ENCODE assay signal across 8 cellular contexts in genomic region chr20:53736757-53737403, GRCh38.
A peak's percentile ranks its signal among the peaks of the same experiment; 100 is the strongest.
DNase-seq lines count a peak whose midpoint lies in the region; ATAC-seq, FAIRE-seq and TF ChIP-seq lines count a peak whose summit lies in the region.

No MANE protein-coding gene starts in this region.

- DNase-seq in GM18507 (ENCODE audit: extremely low spot score, insufficient read length, low read depth), result no peak
- peak; percentile 51 for DNase-seq in LHCN-M2 (ENCODE audit: low read depth)
- peak; percentile 51 for DNase-seq in activated CD8-positive, alpha-beta T cell treated with anti-CD3 and anti-CD28 coated beads for 36 hours
- no peak for DNase-seq in suprapubic skin (ENCODE audit: low spot score in 2 of 2)
- no peak for DNase-seq in A172 (ENCODE audit: low spot score)

- H3K36me3 ChIP-seq in iPS-15b (ENCODE audit: control insufficient read depth, insufficient read depth, low read length) (no peaks in the 10 kb centered on the region), suprapubic skin (no peaks in the 10 kb centered on the region)

- peaks cover 55% of the 10 kb centered on the region for H3K4me1 Mint-ChIP-seq in activated CD8-positive, alpha-beta T cell treated with anti-CD3 and anti-CD28 coated beads for 36 hours (ENCODE audit: low read depth)

- H3K9me3 ChIP-seq in iPS-15b (ENCODE audit: control insufficient read depth, insufficient read depth, low read length) (no peaks in the 10 kb centered on the region), suprapubic skin (no peaks in the 10 kb centered on the region)

- no peaks in the 10 kb centered on the region for H3K36me3 Mint-ChIP-seq in activated CD8-positive, alpha-beta T cell treated with anti-CD3 and anti-CD28 coated beads for 36 hours (ENCODE audit: low read depth)

- peak overlapping the region; percentile 51 for H3K9ac ChIP-seq in iPS-15b (ENCODE audit: low read depth, low read length)

- peaks cover 52% of the 10 kb centered on the region for H3K4me1 ChIP-seq in iPS-15b (ENCODE audit: control insufficient read depth, insufficient read depth, low read length)
- peaks cover 62% of the 10 kb centered on the region for H3K4me1 ChIP-seq in suprapubic skin

- ATAC-seq in activated CD8-positive, alpha-beta T cell treated with anti-CD3 and anti-CD28 coated beads for 36 hours, result peak; percentile 60
- ATAC-seq in GM21526 (IDR thresholded peaks at IDR 0.05; ENCODE audit: low FRiP score, unreplicated experiment) (no peak), HG03378 (IDR thresholded peaks at IDR 0.05; ENCODE audit: unreplicated experiment) (no peak)

- TF ChIP-seq POLR2A in suprapubic skin (IDR thresholded peaks at IDR 0.05), result no peak

- 17% methylated on average over 6 of the region's 6 CpGs for WGBS in suprapubic skin

- H3K9me3 Mint-ChIP-seq in activated CD8-positive, alpha-beta T cell treated with anti-CD3 and anti-CD28 coated beads for 36 hours, result no peaks in the 10 kb centered on the region

- H3K27ac Mint-ChIP-seq in activated CD8-positive, alpha-beta T cell treated with anti-CD3 and anti-CD28 coated beads for 36 hours, result peak overlapping the region; percentile 87

- CTCF ChIA-PET in activated CD8-positive, alpha-beta T cell treated with anti-CD3 and anti-CD28 coated beads for 36 hours (lab: Charles Lee), result interaction anchor here (0.7 to 2.5 kb wide), 10 partner anchors 10 to 207 kb away, joined by 3 to 11 read pairs (median 3); no protein-coding TSS in a partner anchor

- POLR2A ChIA-PET in activated CD8-positive, alpha-beta T cell treated with anti-CD3 and anti-CD28 coated beads for 36 hours (lab: Charles Lee), result interaction anchor here (0.6 to 2.1 kb wide), 7 partner anchors 14 to 158 kb away, joined by 3 to 7 read pairs (median 3); no protein-coding TSS in a partner anchor

- no peaks in the 10 kb centered on the region for H3K27me3 Mint-ChIP-seq in activated CD8-positive, alpha-beta T cell treated with anti-CD3 and anti-CD28 coated beads for 36 hours

- peak; percentile 88 for FAIRE-seq in GM18507 (lab: Jason Lieb, UNC)

- H3K4me3 ChIP-seq in iPS-15b (ENCODE audit: low read depth, low read length) (no peak overlapping the region), suprapubic skin (peak overlapping the region; percentile 35)

- H3K27me3 ChIP-seq in iPS-15b (ENCODE audit: control insufficient read depth, insufficient read depth, low read length) (no peaks in the 10 kb centered on the region), suprapubic skin (no peaks in the 10 kb centered on the region)

- TF ChIP-seq EP300 in suprapubic skin (IDR thresholded peaks at IDR 0.05), result no peak

- peak overlapping the region; percentile 88 for H3K27ac ChIP-seq in suprapubic skin

- no peak for TF ChIP-seq CTCF in activated CD8-positive, alpha-beta T cell treated with anti-CD3 and anti-CD28 coated beads for 36 hours (IDR thresholded peaks at IDR 0.05)
- no peak for TF ChIP-seq CTCF in suprapubic skin (IDR thresholded peaks at IDR 0.05)

- H3K4me3 Mint-ChIP-seq in activated CD8-positive, alpha-beta T cell treated with anti-CD3 and anti-CD28 coated beads for 36 hours, result peak overlapping the region; percentile 60

- intact Hi-C loops in activated CD8-positive, alpha-beta T cell treated with anti-CD3 and anti-CD28 coated beads for 36 hours (cut with micrococcal nuclease), result no loop called here

Comparison
In these comparisons a context has a peak if more than half of its experiments do, and no peak if none do; other contexts are left out.
1. DNase-seq: peak in LHCN-M2 (single experiment) and activated CD8-positive, alpha-beta T cell treated with anti-CD3 and anti-CD28 coated beads for 36 hours (single experiment); none in GM18507 (single experiment), suprapubic skin (0 of 2) and A172 (single experiment).